Comparison of ENCODE assay signal across 8 cellular contexts in the genomic region with DNA sequence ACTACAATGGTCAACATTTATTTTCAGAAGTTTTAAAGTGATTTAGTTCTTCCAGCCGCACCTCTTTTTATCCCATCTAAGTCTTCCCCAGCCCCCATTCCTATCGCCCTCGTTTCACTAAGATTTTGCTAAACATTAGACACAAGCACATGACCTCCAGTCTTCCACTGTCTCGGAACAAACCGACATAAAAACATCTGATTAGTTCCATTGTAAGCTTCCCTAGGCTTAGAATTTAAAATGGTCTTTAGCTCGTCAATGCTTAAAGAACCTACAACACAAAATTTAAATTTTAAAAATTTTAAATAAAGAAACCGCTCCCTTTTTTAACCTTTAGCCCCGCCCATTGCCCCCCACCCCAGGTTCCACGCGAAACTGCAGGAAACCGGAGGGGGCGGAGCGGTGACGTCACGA. TPM values are rescaled to one million over a fixed set of nuclear protein-coding genes. Genes with fewer than 3 reads are reported as not detected.
A peak's percentile ranks its signal among the peaks of the same experiment; 100 is the strongest.
DNase-seq lines count a peak whose midpoint lies in the region; ATAC-seq, FAIRE-seq and TF ChIP-seq lines count a peak whose summit lies in the region.

No MANE protein-coding gene starts in this region.

- intact Hi-C loops in K562 (cut with micrococcal nuclease): loop anchor here (5.0 kb wide), 2 partner anchors 36 to 106 kb away; no protein-coding TSS in a partner anchor

- H3K4me1 ChIP-seq in Peyer's patch (peaks cover 0 to 8% (median 2%) of the 10 kb centered on the region in 4 donors), K562 (replicated peaks in 1 of 2; ENCODE audit: control insufficient read depth in 2 of 2, insufficient read depth in 2 of 2, low read length in 2 of 2) (peaks cover 0 to 25% of the 10 kb centered on the region in 2 experiments; a peak in 2 of 5 replicates), liver (ENCODE audit: control insufficient read depth in 4 of 4, insufficient read depth in 4 of 4, low read length in 3 of 4) (peaks cover 0 to 11% (median 2%) of the 10 kb centered on the region in 4 donors)

- no peaks in the 10 kb centered on the region for H3K27me3 ChIP-seq in Peyer's patch
- H3K27me3 ChIP-seq in K562 (ENCODE audit: control insufficient read depth in 2 of 2, insufficient read depth in 2 of 2, low read length in 2 of 2): no peaks in the 10 kb centered on the region
- no peaks in the 10 kb centered on the region for H3K27me3 ChIP-seq in liver (ENCODE audit: control insufficient read depth in 4 of 4, insufficient read depth in 4 of 4, low read length in 3 of 4)

- ATAC-seq in HG02970 (IDR thresholded peaks at IDR 0.05; ENCODE audit: low FRiP score, unreplicated experiment) (peak; percentile 3), K562 (no peak)
- no peak for ATAC-seq in stimulated activated naive CD8-positive, alpha-beta T cell treated with anti-CD3 and anti-CD28 coated beads, Interleukin-15, amount 100 ng/mL, for 72 hours

- peak overlapping the region; percentile 88 to 92 for H3K27ac Mint-ChIP-seq in stimulated activated naive CD8-positive, alpha-beta T cell treated with anti-CD3 and anti-CD28 coated beads, Interleukin-15, amount 100 ng/mL, for 72 hours

- peak; percentile 71 for FAIRE-seq in K562 (lab: Jason Lieb, UNC)

- H3K4me3 ChIP-seq in Peyer's patch (peak overlapping the region; percentile 78 to 87 (median 84)), K562 (peak overlapping the region; percentile 81), liver (ENCODE audit: low read depth in 1 of 3, low read length in 3 of 3) (peak overlapping the region; percentile 48 to 92 (median 54))

- no peaks in the 10 kb centered on the region for H3K36me3 ChIP-seq in Peyer's patch
- peaks cover 18% of the 10 kb centered on the region for H3K36me3 ChIP-seq in K562 (ENCODE audit: control insufficient read depth, insufficient read depth, low read length)
- no peaks in the 10 kb centered on the region for H3K36me3 ChIP-seq in liver (ENCODE audit: control insufficient read depth in 4 of 4, insufficient read depth in 3 of 4, low read depth in 1 of 4, low read length in 3 of 4)

- no peak for TF ChIP-seq EP300 in K562 (IDR thresholded peaks at IDR 0.05; ENCODE audit: low read length)

- no peaks in the 10 kb centered on the region for H3K9me1 ChIP-seq in K562 (ENCODE audit: control insufficient read depth, insufficient read depth, low read length)

- BruUV-seq in K562 (replicated peaks; lab: Mats Ljungman, UMichigan): no TSS peak

- POLR2A ChIA-PET in K562 (lab: Yijun Ruan, JAX): interaction anchor here (0.7 to 2.8 kb wide), 14 partner anchors 10 to 1252 kb away, joined by 3 to 30 read pairs (median 6); partner anchors contain the start of genes EIF2A and SERP1

- CTCF ChIA-PET in K562 (lab: Yijun Ruan, JAX; ENCODE audit: low intra/inter-chr PET ratio): no interaction called here

- no peaks in the 10 kb centered on the region for H3K9me3 Mint-ChIP-seq in stimulated activated naive CD8-positive, alpha-beta T cell treated with anti-CD3 and anti-CD28 coated beads, Interleukin-15, amount 100 ng/mL, for 72 hours

- TF ChIP-seq RAD21 in K562 (CRISPR knock-in tag; conservative IDR thresholded peaks at IDR 0.05 in 1 of 2, IDR thresholded peaks at IDR 0.05 in 1 of 2): no peak
- TF ChIP-seq RAD21 in liver (IDR thresholded peaks at IDR 0.05): no peak

- H4K20me1 ChIP-seq in K562 (replicated peaks; ENCODE audit: control insufficient read depth, insufficient read depth, low read length): peaks cover 27% of the 10 kb centered on the region

- H3K4me1 Mint-ChIP-seq in stimulated activated naive CD8-positive, alpha-beta T cell treated with anti-CD3 and anti-CD28 coated beads, Interleukin-15, amount 100 ng/mL, for 72 hours: peaks cover 7% of the 10 kb centered on the region

- TF ChIP-seq CTCF in Peyer's patch (IDR thresholded peaks at IDR 0.05) (no peak), K562 (IDR thresholded peaks at IDR 0.05 in 2 of 3, conservative IDR thresholded peaks at IDR 0.05 in 1 of 3; ENCODE audit: insufficient read depth in 2 of 3, low read depth in 1 of 3, low read length in 3 of 3) (no peak), liver (IDR thresholded peaks at IDR 0.05; ENCODE audit: low read depth, low read length, missing input control) (no peak)

- peak overlapping the region; percentile 71 for H3K4me2 ChIP-seq in K562 (ENCODE audit: insufficient read depth, low read length)

- DNase-seq in NCI-H524 treated with DMSO at 0.1 percent for 48 hours (lab: John Stamatoyannopoulos, UW) (peak; percentile 76), NCI-H524 (lab: John Stamatoyannopoulos, UW) (no peak), Peyer's patch (peak in 2 of 3 donors; percentile 32 to 51), K562 (ENCODE audit: extremely low read depth in 1 of 4, low spot score in 3 of 4) (peak in 2 of 4 experiments; percentile 90 to 91), NCI-H1048 (lab: John Stamatoyannopoulos, UW) (no peak)
- no peak for DNase-seq in stimulated activated naive CD8-positive, alpha-beta T cell treated with anti-CD3 and anti-CD28 coated beads, Interleukin-15, amount 100 ng/mL, for 72 hours

- no peaks in the 10 kb centered on the region for H3K27me3 Mint-ChIP-seq in stimulated activated naive CD8-positive, alpha-beta T cell treated with anti-CD3 and anti-CD28 coated beads, Interleukin-15, amount 100 ng/mL, for 72 hours

- H3K27ac ChIP-seq in Peyer's patch (peak overlapping the region; percentile 95 to 99 (median 99)), K562 (ENCODE audit: extremely low read depth, low read depth, low read length) (peak overlapping the region; percentile 97), liver (ENCODE audit: low read depth in 1 of 2, low read length in 2 of 2) (peak overlapping the region; percentile 100)

- peak overlapping the region; percentile 40 to 89 for H3K9ac ChIP-seq in K562 (ENCODE audit: insufficient read depth in 1 of 2, low read depth in 2 of 2, low read length in 2 of 2)
- H3K9ac ChIP-seq in liver (ENCODE audit: low read depth in 1 of 2, low read length in 2 of 2): peak overlapping the region; percentile 69 to 88

- H3K79me2 ChIP-seq in K562 (ENCODE audit: control insufficient read depth, insufficient read depth, low read length): peaks cover 43% of the 10 kb centered on the region

- no peak for TF ChIP-seq POLR2A in Peyer's patch (IDR thresholded peaks at IDR 0.05)
- TF ChIP-seq POLR2A in K562 (conservative IDR thresholded peaks at IDR 0.05): no peak

- H3K4me3 Mint-ChIP-seq in stimulated activated naive CD8-positive, alpha-beta T cell treated with anti-CD3 and anti-CD28 coated beads, Interleukin-15, amount 100 ng/mL, for 72 hours: peak overlapping the region; percentile 79 to 82

- WGBS in K562 (ENCODE audit: insufficient coverage, low coverage, missing lambda C conversion rate): 0% methylated on average over 15 of the region's 15 CpGs
- WGBS in liver: under 1% methylated on average over 15 of the region's 15 CpGs

- in situ Hi-C loops in K562 (cut with MboI): no loop called here

- no peaks in the 10 kb centered on the region for H3K9me3 ChIP-seq in Peyer's patch
- H3K9me3 ChIP-seq in K562 (replicated peaks; ENCODE audit: control insufficient read depth, insufficient read depth, low read depth, low read length): no peaks in the 10 kb centered on the region
- H3K9me3 ChIP-seq in liver (ENCODE audit: control insufficient read depth in 4 of 4, low read length in 3 of 4): no peaks in the 10 kb centered on the region

- H2AFZ ChIP-seq in K562 (ENCODE audit: low read depth, low read length): peak overlapping the region; percentile 79

TF ChIP-seq in K562, 482 proteins besides CTCF, POLR2A, EP300 and RAD21 (continues in another document):
- TF ChIP-seq VEZF1 (CRISPR knock-in tag; IDR thresholded peaks at IDR 0.05): peak; percentile 85

TF ChIP-seq in liver, 16 proteins besides CTCF, POLR2A, EP300 and RAD21 (continues in another document):
- TF ChIP-seq FOXA1 (IDR thresholded peaks at IDR 0.05) (no peak), FOXA2 (IDR thresholded peaks at IDR 0.05) (no peak), GABPA (IDR thresholded peaks at IDR 0.05 in 1 of 2, conservative IDR thresholded peaks at IDR 0.05 in 1 of 2) (peak; percentile 26 to 68), HNF4A (conservative IDR thresholded peaks at IDR 0.05) (peak; percentile 14 to 23), RXRA (IDR thresholded peaks at IDR 0.05) (no peak), SP1 (IDR thresholded peaks at IDR 0.05) (no peak), JUND (IDR thresholded peaks at IDR 0.05) (peak in 1 of 2 donors; percentile 3), YY1 (IDR thresholded peaks at IDR 0.05) (peak; percentile 77), ATF3 (IDR thresholded peaks at IDR 0.05) (no peak)

RNA-seq across cellular contexts. Expression of gene TSC22D2, which starts 0.3 kb away (rescaled TPM):
- total RNA-seq in Peyer's patch: 10 to 100 TPM; 19.0 to 35.2 (median 22.2) TPM
- 46.2 and 128 TPM in 2 replicates for total RNA-seq in K562 (2011; cell fraction: chromatin; rRNA removed; ENCODE audit: low replicate concordance)
- 25.0 and 35.4 TPM in 2 replicates for total RNA-seq in K562 (2011; cell fraction: nucleolus; rRNA removed)
- total RNA-seq in K562 (2011; cell fraction: nucleoplasm; rRNA removed): 54.4 and 79.5 TPM in 2 replicates
- total RNA-seq in K562 (2014; rRNA removed): 5.5 and 6.3 TPM in 2 replicates
- 19.3 and 20.4 TPM in 2 replicates for total RNA-seq in K562 (2014; rRNA removed; fragmentation: Illumina TruSeq; extraction: Trizol)
- total RNA-seq in K562 (2015; rRNA removed; fragmentation: Illumina TruSeq; extraction: Trizol): 12.9 and 16.3 TPM in 2 replicates
- total RNA-seq in K562 (2021): 28.1 and 31.3 TPM in 2 replicates
- 17.8 and 18.4 TPM in 2 replicates for polyA plus RNA-seq in K562 (2011; rRNA removed)
- polyA plus RNA-seq in K562 (2011; cell fraction: cytosol; rRNA removed): 5.1 and 7.1 TPM in 2 replicates
- 25.0 and 33.7 TPM in 2 replicates for polyA plus RNA-seq in K562 (2011; cell fraction: nucleus; rRNA removed)
- polyA plus RNA-seq in K562 (2012): 13.5 and 19.8 TPM in 2 replicates
- 24.6 and 29.3 TPM in 2 replicates for polyA plus RNA-seq in K562 (2014; fragmentation: Illumina TruSeq; extraction: Trizol)
- polyA plus RNA-seq in K562 (2014; fragmentation: Nextera tagmentation; extraction: Ambion mirVana): 10 to 100 TPM; 21.7 to 44.0 TPM
- polyA plus RNA-seq in K562 (2014; rRNA removed): 11.4 and 14.1 TPM in 2 replicates
- polyA minus RNA-seq in K562 (2011; rRNA and poly(A)+ RNA removed): 44.1 and 49.7 TPM in 2 replicates
- 18.9 and 26.2 TPM in 2 replicates for polyA minus RNA-seq in K562 (2011; cell fraction: cytosol; rRNA and poly(A)+ RNA removed)
- 51.2 and 64.6 TPM in 2 replicates for polyA minus RNA-seq in K562 (2011; cell fraction: nucleus; rRNA and poly(A)+ RNA removed)
- total RNA-seq in liver: 1 to 10 TPM; 9.5 to 9.6 TPM
- polyA plus RNA-seq in liver: 1 to 10 TPM; 4.0 to 6.2 TPM

Comparison
In these comparisons a context has a peak if more than half of its experiments do, and no peak if none do; other contexts are left out.
1. DNase-seq: peak in NCI-H524 treated with DMSO at 0.1 percent for 48 hours (single experiment) and Peyer's patch (2 of 3); none in NCI-H524 (0 of 2), stimulated activated naive CD8-positive, alpha-beta T cell treated with anti-CD3 and anti-CD28 coated beads, Interleukin-15, amount 100 ng/mL, for 72 hours (0 of 2) and NCI-H1048 (single experiment).
2. Peak in every context shown above with its lines, with median percentiles within 50 percentile points of each other: H3K27ac ChIP-seq and H3K4me3 ChIP-seq.